24 cellular contexts compared by ENCODE assay signal in the genomic region with DNA sequence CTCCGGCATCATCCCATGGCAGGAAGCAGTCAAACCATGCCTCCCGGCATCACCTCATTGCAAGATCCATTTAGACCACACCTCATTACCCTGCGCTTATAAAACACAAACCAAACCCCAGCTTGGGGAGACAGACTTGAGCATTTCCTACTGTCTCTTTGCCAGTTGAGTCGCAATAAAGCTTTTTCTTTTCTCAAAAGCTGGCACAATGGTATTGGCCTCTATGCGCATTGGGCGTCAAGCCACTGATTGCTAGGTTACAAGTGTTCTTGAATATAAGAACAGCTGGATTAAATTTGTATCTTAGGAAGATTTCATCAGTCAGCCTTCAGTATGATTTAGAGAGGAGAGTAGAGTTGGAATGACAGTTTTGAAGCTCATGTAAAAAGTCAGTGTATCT.
DNase-seq lines count a peak whose midpoint lies in the region; ATAC-seq, FAIRE-seq and TF ChIP-seq lines count a peak whose summit lies in the region.
"Had no signal": no experiment of that assay in that cellular context is flagged by ENCODE, and none has a peak within 500 bp of the region (broad histone marks: within the 10 kb centered on the region; RNA-seq: fewer than 3 reads in every experiment).

No MANE protein-coding gene starts in this region.

- H3K27me3 ChIP-seq in H1 (replicated peaks in 1 of 4; ENCODE audit: control insufficient read depth in 3 of 4, extremely low read depth in 1 of 4, insufficient read depth in 3 of 4, low read length in 3 of 4) (no peaks in the 10 kb centered on the region), tibial nerve (no peaks in the 10 kb centered on the region)

- peaks cover 15% of the 10 kb centered on the region for H3K4me1 Mint-ChIP-seq in activated T-cell treated with anti-CD3 and anti-CD28 coated beads, Interleukin-2, amount 50 U/mL, for 24 hours (ENCODE audit: low read depth)
- H3K4me1 Mint-ChIP-seq in activated T-cell treated with anti-CD3 and anti-CD28 coated beads, Interleukin-2, amount 50 U/mL, for 4 hours (ENCODE audit: low read depth): peaks cover 4% of the 10 kb centered on the region
- peaks cover 7% of the 10 kb centered on the region for H3K4me1 Mint-ChIP-seq in T-helper 17 cell
- H3K4me1 Mint-ChIP-seq: B cell had no signal

- TF ChIP-seq CTCF in H1 (IDR thresholded peaks at IDR 0.05; ENCODE audit: control extremely low read depth in 1 of 3, insufficient read depth in 1 of 3, low read depth in 1 of 3, low read length in 3 of 3) (no peak), tibial nerve (IDR thresholded peaks at IDR 0.05) (no peak)

- H2BK12ac ChIP-seq in H1 (ENCODE audit: low read depth, low read length): no peak overlapping the region

- H4K91ac ChIP-seq in H1 (replicated peaks; ENCODE audit: insufficient read length, low read length): no peak overlapping the region

- no peaks in the 10 kb centered on the region for H3K36me3 ChIP-seq in H1 (ENCODE audit: control insufficient read depth in 2 of 4, insufficient read depth in 4 of 4, low read length in 3 of 4)
- no peaks in the 10 kb centered on the region for H3K36me3 ChIP-seq in tibial nerve

- POLR2A ChIA-PET in H1 (lab: Charles Lee; ENCODE audit: partially characterized antibody): interaction anchor here (0.6 to 1.5 kb wide), 2 partner anchors 12 to 224 kb away, joined by 3 to 4 read pairs; no protein-coding TSS in a partner anchor

- no peaks in the 10 kb centered on the region for H3K9me3 ChIP-seq in T-helper 17 cell (ENCODE audit: control insufficient read depth, low read length, poor library complexity, severe bottlenecking)
- H3K9me3 ChIP-seq in H1 (ENCODE audit: insufficient read depth in 2 of 2, low read depth in 1 of 2, low read length in 1 of 2): no peaks in the 10 kb centered on the region
- H3K9me3 ChIP-seq in tibial nerve: no peaks in the 10 kb centered on the region

- no peak for FAIRE-seq in H1 (lab: Jason Lieb, UNC)
- FAIRE-seq: A204.1 had no signal

- H4K20me1 ChIP-seq in H1 (replicated peaks in 1 of 2; ENCODE audit: control insufficient read depth in 1 of 2, insufficient read depth in 2 of 2, low read length in 2 of 2): no peaks in the 10 kb centered on the region

- no peak overlapping the region; the same call in 1 of the 2 replicates for H4K8ac ChIP-seq in H1 (ENCODE audit: extremely low read depth, insufficient read depth, low read length)

- WGBS in H1 (ENCODE audit: extremely low coverage in 1 of 2, insufficient coverage in 1 of 2, insufficient read length in 1 of 2, insufficient replicate concordance in 2 of 2, low coverage in 1 of 2, low lambda C conversion rate in 2 of 2, missing lambda C conversion rate in 1 of 2), 2 experiments: 92% methylated on average over 6 of the region's 6 CpGs; no CpG with 5 or more reads in 1 of the 2 experiments
- 99 to 100% methylated on average over 6 of the region's 6 CpGs for WGBS in tibial nerve, 2 donors

- no peak overlapping the region for H4K5ac ChIP-seq in H1 (ENCODE audit: insufficient read length, low read depth, low read length)

- 0 out of 2 replicates have a peak overlapping the region, but pooled peaks have one; percentile 14 for H2BK15ac ChIP-seq in H1 (ENCODE audit: low read length)

- no peak overlapping the region for H3K23ac ChIP-seq in H1 (ENCODE audit: insufficient read length)

- H2BK5ac ChIP-seq in H1 (ENCODE audit: low read depth, low read length): no peak overlapping the region

- H2AK5ac ChIP-seq in H1 (ENCODE audit: low read depth, low read length): no peak overlapping the region

- TF ChIP-seq EP300 in H1 (IDR thresholded peaks at IDR 0.05; ENCODE audit: borderline replicate concordance in 1 of 2, low read depth in 2 of 2, low read length in 2 of 2) (no peak), tibial nerve (IDR thresholded peaks at IDR 0.05) (no peak)

- no peak overlapping the region for H3K14ac ChIP-seq in H1 (ENCODE audit: insufficient read length)

- no peak overlapping the region for H3K9ac ChIP-seq in H1 (replicated peaks in 1 of 4; ENCODE audit: extremely low read depth in 1 of 4, low read depth in 3 of 4, low read length in 3 of 4)

- no peak overlapping the region for H3K4me2 ChIP-seq in H1 (ENCODE audit: insufficient read depth in 1 of 2, low read depth in 2 of 2, low read length in 2 of 2)
- H3K4me2 ChIP-seq: GM23338 had no signal

- DNase-seq in activated T-cell treated with anti-CD3 and anti-CD28 coated beads, Interleukin-2, amount 50 U/mL, for 24 hours: no peak
- no peak for DNase-seq in activated T-cell treated with anti-CD3 and anti-CD28 coated beads, Interleukin-2, amount 50 U/mL, for 4 hours
- DNase-seq in T-helper 17 cell (no peak), H1 (ENCODE audit: low read depth in 1 of 2, low spot score in 2 of 2) (no peak), medulla oblongata (ENCODE audit: extremely low spot score) (peak; percentile 16), SHP77 treated with DMSO at 0.1 percent for 48 hours (lab: John Stamatoyannopoulos, UW) (no peak), tibial nerve (ENCODE audit: low spot score in 2 of 2) (no peak), NCI-H1436 (lab: John Stamatoyannopoulos, UW) (no peak)
- DNase-seq: GDM1; HCEC 1CT; KBM-7; NCI-H1048; NCI-H1436 treated with DMSO at 0.1 percent for 48 hours; NCI-H1930; NCI-H345; NCI-H524; NCI-H774; NK-92 treated with Interleukin-12 subunit alpha and Interleukin-12 subunit beta, amount 100 ng/mL, for 24 hours had no signal

- H3K23me2 ChIP-seq in H1 (ENCODE audit: low read depth, low read length): no peaks in the 10 kb centered on the region

- H3K79me1 ChIP-seq in H1 (ENCODE audit: low read depth, low read length): no peaks in the 10 kb centered on the region

- H3K27me3 Mint-ChIP-seq in activated T-cell treated with anti-CD3 and anti-CD28 coated beads, Interleukin-2, amount 50 U/mL, for 24 hours: no peaks in the 10 kb centered on the region
- no peaks in the 10 kb centered on the region for H3K27me3 Mint-ChIP-seq in activated T-cell treated with anti-CD3 and anti-CD28 coated beads, Interleukin-2, amount 50 U/mL, for 4 hours (ENCODE audit: low read depth)
- peaks cover 10% of the 10 kb centered on the region for H3K27me3 Mint-ChIP-seq in T-helper 17 cell

- peak overlapping the region; percentile 10 for H2BK120ac ChIP-seq in H1 (replicated peaks; ENCODE audit: low read depth, low read length)

- peaks cover 0 to 3% of the 10 kb centered on the region in 2 experiments; a peak in 1 of 4 replicates for H3K79me2 ChIP-seq in H1 (ENCODE audit: control insufficient read depth in 1 of 2, insufficient read depth in 2 of 2, low read length in 2 of 2)

- H3K4me1 ChIP-seq in H1 (replicated peaks in 1 of 4; ENCODE audit: control insufficient read depth in 3 of 4, insufficient read depth in 4 of 4, low read length in 3 of 4) (peaks cover 0 to 8% (median 4%) of the 10 kb centered on the region in 4 experiments; a peak in 4 of 7 replicates), tibial nerve (no peaks in the 10 kb centered on the region)

- H3K4me3 Mint-ChIP-seq in activated T-cell treated with anti-CD3 and anti-CD28 coated beads, Interleukin-2, amount 50 U/mL, for 24 hours: no peak overlapping the region
- H3K4me3 Mint-ChIP-seq in activated T-cell treated with anti-CD3 and anti-CD28 coated beads, Interleukin-2, amount 50 U/mL, for 4 hours: no peak overlapping the region
- H3K4me3 Mint-ChIP-seq in T-helper 17 cell: no peak overlapping the region
- H3K4me3 Mint-ChIP-seq: B cell, CD14-positive monocyte, GM23338 had no signal

- no peak overlapping the region for H3K4ac ChIP-seq in H1 (replicated peaks; ENCODE audit: insufficient read length, low read depth, low read length)

- H3K27ac Mint-ChIP-seq in activated T-cell treated with anti-CD3 and anti-CD28 coated beads, Interleukin-2, amount 50 U/mL, for 24 hours: peak overlapping the region; percentile 47
- H3K27ac Mint-ChIP-seq in T-helper 17 cell: peak overlapping the region; percentile 27
- H3K27ac Mint-ChIP-seq: B cell, GM23338 had no signal

- H2BK20ac ChIP-seq in H1 (ENCODE audit: low read length): no peak overlapping the region

- CTCF ChIA-PET in H1 (lab: Charles Lee; ENCODE audit: partially characterized antibody): interaction anchor here (1.3 kb wide), 1 partner anchor 41 kb away, joined by 3 read pairs; no protein-coding TSS in a partner anchor

- H3K18ac ChIP-seq in H1 (ENCODE audit: extremely low read depth, low read length): no peak overlapping the region

- TF ChIP-seq RAD21 in H1 (IDR thresholded peaks at IDR 0.05 in 1 of 2, conservative IDR thresholded peaks at IDR 0.05 in 1 of 2; ENCODE audit: low read depth in 2 of 2, low read length in 2 of 2): no peak

- no peak overlapping the region for H3K4me3 ChIP-seq in H1 (ENCODE audit: extremely low read depth in 1 of 4, insufficient read depth in 2 of 4, low read depth in 3 of 4, low read length in 4 of 4)
- H3K4me3 ChIP-seq in tibial nerve: no peak overlapping the region
- H3K4me3 ChIP-seq: GM23338 had no signal

- ATAC-seq in activated T-cell treated with anti-CD3 and anti-CD28 coated beads, Interleukin-2, amount 50 U/mL, for 4 hours: no peak
- ATAC-seq in T-helper 17 cell: no peak
- ATAC-seq: GM23338, Panc1 had no signal

- TF ChIP-seq POLR2A in H1 (IDR thresholded peaks at IDR 0.05; ENCODE audit: control extremely low read depth in 1 of 2, low read depth in 2 of 2, low read length in 2 of 2): no peak
- TF ChIP-seq POLR2A in tibial nerve (IDR thresholded peaks at IDR 0.05): no peak

- H3K27ac ChIP-seq in H1 (ENCODE audit: low read depth, low read length): no peak overlapping the region
- no peak overlapping the region for H3K27ac ChIP-seq in tibial nerve
- H3K27ac ChIP-seq: HL-60 had no signal

- no peaks in the 10 kb centered on the region for H3K9me3 Mint-ChIP-seq in activated T-cell treated with anti-CD3 and anti-CD28 coated beads, Interleukin-2, amount 50 U/mL, for 24 hours
- H3K9me3 Mint-ChIP-seq in activated T-cell treated with anti-CD3 and anti-CD28 coated beads, Interleukin-2, amount 50 U/mL, for 4 hours: no peaks in the 10 kb centered on the region

- H3K56ac ChIP-seq in H1 (replicated peaks; ENCODE audit: insufficient read length, low read depth, low read length): no peak overlapping the region

- no peaks in the 10 kb centered on the region for H3K36me3 Mint-ChIP-seq in activated T-cell treated with anti-CD3 and anti-CD28 coated beads, Interleukin-2, amount 50 U/mL, for 24 hours (ENCODE audit: low read depth)
- no peaks in the 10 kb centered on the region for H3K36me3 Mint-ChIP-seq in activated T-cell treated with anti-CD3 and anti-CD28 coated beads, Interleukin-2, amount 50 U/mL, for 4 hours (ENCODE audit: insufficient read depth)
- H3K36me3 Mint-ChIP-seq in T-helper 17 cell (ENCODE audit: low read depth): peaks cover 4% of the 10 kb centered on the region
- H3K36me3 Mint-ChIP-seq: CD14-positive monocyte had no signal

- no peak overlapping the region for H2AFZ ChIP-seq in H1 (ENCODE audit: low read length)
- H2AFZ ChIP-seq: GM23338 had no signal

TF ChIP-seq in H1, 55 proteins besides CTCF, POLR2A, EP300 and RAD21:
- TF ChIP-seq CTBP2 (IDR thresholded peaks at IDR 0.05; ENCODE audit: borderline replicate concordance, insufficient read depth, insufficient read length, low read length) (no peak), HDAC6 (IDR thresholded peaks at IDR 0.05; ENCODE audit: low read depth, low read length) (no peak), TEAD4 (IDR thresholded peaks at IDR 0.05; ENCODE audit: low read depth, low read length) (no peak)
